Comparison of ENCODE assay signal across 1 cellular context in genomic region chr4:181905708-181906107, GRCh38.
TF ChIP-seq lines count a peak whose summit lies in the region.

No MANE protein-coding gene starts in this region.

TF ChIP-seq in HepG2, 621 proteins besides CTCF, POLR2A, EP300 and RAD21 (continued from another document):
- TF ChIP-seq, protein P1, sequence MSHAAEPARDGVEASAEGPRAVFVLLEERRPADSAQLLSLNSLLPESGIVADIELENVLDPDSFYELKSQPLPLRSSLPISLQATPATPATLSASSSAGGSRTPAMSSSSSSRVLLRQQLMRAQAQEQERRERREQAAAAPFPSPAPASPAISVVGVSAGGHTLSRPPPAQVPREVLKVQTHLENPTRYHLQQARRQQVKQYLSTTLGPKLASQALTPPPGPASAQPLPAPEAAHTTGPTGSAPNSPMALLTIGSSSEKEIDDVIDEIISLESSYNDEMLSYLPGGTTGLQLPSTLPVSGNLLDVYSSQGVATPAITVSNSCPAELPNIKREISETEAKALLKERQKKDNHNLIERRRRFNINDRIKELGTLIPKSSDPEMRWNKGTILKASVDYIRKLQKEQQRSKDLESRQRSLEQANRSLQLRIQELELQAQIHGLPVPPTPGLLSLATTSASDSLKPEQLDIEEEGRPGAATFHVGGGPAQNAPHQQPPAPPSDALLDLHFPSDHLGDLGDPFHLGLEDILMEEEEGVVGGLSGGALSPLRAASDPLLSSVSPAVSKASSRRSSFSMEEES (CRISPR knock-in tag; IDR thresholded peaks at IDR 0.05), result no peak
- peak; percentile 92 for TF ChIP-seq MAFF (IDR thresholded peaks at IDR 0.05; ENCODE audit: low read depth, low read length)
- TF ChIP-seq BHLHE40 (IDR thresholded peaks at IDR 0.05; ENCODE audit: low read length), result no peak
- no peak for TF ChIP-seq TSC22D2 (CRISPR knock-in tag; IDR thresholded peaks at IDR 0.05; ENCODE audit: borderline replicate concordance)
- TF ChIP-seq U2AF1 (optimal IDR thresholded peaks at IDR 0.05; ENCODE audit: low read depth, low read length), result no peak
